In genomic region chr4:145154573-145154972, GRCh38 we compare ENCODE assay signal across 8 cellular contexts. TPM values are rescaled to one million over a fixed set of nuclear protein-coding genes. Genes with fewer than 3 reads are reported as not detected.
DNase-seq lines count a peak whose midpoint lies in the region; ATAC-seq, FAIRE-seq and TF ChIP-seq lines count a peak whose summit lies in the region.

No MANE protein-coding gene starts in this region.

- ATAC-seq in GM18909 (IDR thresholded peaks at IDR 0.05; ENCODE audit: poor library complexity, unreplicated experiment) (peak; percentile 86), HG03196 (IDR thresholded peaks at IDR 0.05; ENCODE audit: unreplicated experiment) (peak; percentile 69), lower lobe of right lung (peak; percentile 27 to 50)

- no peak overlapping the region for H3K27ac ChIP-seq in astrocyte (ENCODE audit: low read depth, low read length)
- no peak overlapping the region for H3K27ac ChIP-seq in lower lobe of right lung
- no peak overlapping the region for H3K27ac ChIP-seq in suprapubic skin

- intact Hi-C loops in lower lobe of right lung (cut with DNase I) = no loop called here

- H3K36me3 Mint-ChIP-seq in astrocyte (ENCODE audit: low read depth, unreplicated experiment) = peaks cover 10% of the 10 kb centered on the region

- FAIRE-seq in astrocyte (lab: Jason Lieb, UNC) = no peak

- no peak overlapping the region for H3K9ac ChIP-seq in astrocyte (ENCODE audit: low read length)

- no peak overlapping the region for H3K4me2 ChIP-seq in astrocyte (ENCODE audit: low read length)

- H3K4me3 ChIP-seq in astrocyte (ENCODE audit: insufficient read depth, low read depth, low read length) (no peak overlapping the region), lower lobe of right lung (no peak overlapping the region), suprapubic skin (no peak overlapping the region)

- TF ChIP-seq EP300 in suprapubic skin (IDR thresholded peaks at IDR 0.05) = no peak

- H3K27me3 Mint-ChIP-seq in astrocyte (ENCODE audit: low read depth, unreplicated experiment) = no peaks in the 10 kb centered on the region

- no peaks in the 10 kb centered on the region for H3K4me1 Mint-ChIP-seq in astrocyte (ENCODE audit: low read depth, unreplicated experiment)

- H3K9me3 Mint-ChIP-seq in astrocyte (ENCODE audit: unreplicated experiment) = no peaks in the 10 kb centered on the region

- H3K27ac Mint-ChIP-seq in astrocyte (ENCODE audit: unreplicated experiment) = no peak overlapping the region

- 94% methylated on average over 1 of the region's 1 CpG for WGBS in suprapubic skin

- H3K27me3 ChIP-seq in astrocyte (ENCODE audit: insufficient read depth, low read length) (no peaks in the 10 kb centered on the region), lower lobe of right lung (ENCODE audit: low read depth) (no peaks in the 10 kb centered on the region), suprapubic skin (no peaks in the 10 kb centered on the region)

- H3K4me1 ChIP-seq in astrocyte (ENCODE audit: insufficient read depth, low read length) (no peaks in the 10 kb centered on the region), lower lobe of right lung (no peaks in the 10 kb centered on the region), suprapubic skin (no peaks in the 10 kb centered on the region)

- TF ChIP-seq CTCF in astrocyte (IDR thresholded peaks at IDR 0.05; ENCODE audit: insufficient read depth, low read depth, low read length) = peak; percentile 54
- TF ChIP-seq CTCF in lower lobe of right lung (IDR thresholded peaks at IDR 0.05) = peak; percentile 38
- TF ChIP-seq CTCF in suprapubic skin (IDR thresholded peaks at IDR 0.05) = no peak

- DNase-seq in AML-193 (lab: John Stamatoyannopoulos, UW) (peak; percentile 14 to 35), astrocyte (ENCODE audit: low read depth) (peak; percentile 8), lower lobe of right lung (no peak), NCI-H1092 (lab: John Stamatoyannopoulos, UW) (no peak), suprapubic skin (ENCODE audit: low spot score in 2 of 2) (no peak)
- no peak for DNase-seq in stimulated activated CD4-positive, alpha-beta T cell treated with anti-CD3 and anti-CD28 coated beads, Interleukin-2, amount 100 ng/mL, for 24 hours

- H3K9me3 ChIP-seq in astrocyte (ENCODE audit: insufficient read depth, low read depth, low read length) = no peaks in the 10 kb centered on the region
- H3K9me3 ChIP-seq in lower lobe of right lung = no peaks in the 10 kb centered on the region
- H3K9me3 ChIP-seq in suprapubic skin = no peaks in the 10 kb centered on the region

- no peak overlapping the region for H3K4me3 Mint-ChIP-seq in astrocyte (ENCODE audit: unreplicated experiment)

- no peak overlapping the region for H2AFZ ChIP-seq in astrocyte (ENCODE audit: low read depth, low read length)

- peaks cover 14% of the 10 kb centered on the region for H3K79me2 ChIP-seq in astrocyte (ENCODE audit: insufficient read depth, low read length)

- H3K36me3 ChIP-seq in astrocyte (ENCODE audit: insufficient read depth, low read length) = peaks cover 18% of the 10 kb centered on the region
- peaks cover 99% of the 10 kb centered on the region for H3K36me3 ChIP-seq in lower lobe of right lung
- peaks cover 58% of the 10 kb centered on the region for H3K36me3 ChIP-seq in suprapubic skin

- peaks cover 3% of the 10 kb centered on the region for H4K20me1 ChIP-seq in astrocyte (ENCODE audit: insufficient read depth, low read length)

- no peak for TF ChIP-seq POLR2A in suprapubic skin (IDR thresholded peaks at IDR 0.05)

RNA-seq across cellular contexts. Expression of gene OTUD4, which starts 25.8 kb away (rescaled TPM):
- total RNA-seq in astrocyte (41.9 and 47.4 TPM in 2 replicates), lower lobe of right lung (53.4 TPM), suprapubic skin (10 to 100 TPM; 31.7 to 43.6 (median 41.2) TPM)

RNA-seq across cellular contexts. Expression of gene ABCE1, which starts 56.5 kb away (rescaled TPM):
- total RNA-seq in astrocyte = 70.7 and 81.1 TPM in 2 replicates
- 35.5 TPM for total RNA-seq in lower lobe of right lung
- 10 to 100 TPM; 70.6 to 87.5 (median 75.8) TPM for total RNA-seq in suprapubic skin

RNA-seq across cellular contexts. Expression of gene ANAPC10, which starts 56.6 kb away (rescaled TPM):
- 19.5 and 21.0 TPM in 2 replicates for total RNA-seq in astrocyte
- 20.5 TPM for total RNA-seq in lower lobe of right lung
- total RNA-seq in suprapubic skin = 10 to 100 TPM; 16.1 to 30.1 (median 24.0) TPM

Comparison
In these comparisons a context has a peak if more than half of its experiments do, and no peak if none do; other contexts are left out.
1. DNase-seq: peak in AML-193 (2 of 2) and astrocyte (single experiment); none in lower lobe of right lung (single experiment), NCI-H1092 (single experiment), stimulated activated CD4-positive, alpha-beta T cell treated with anti-CD3 and anti-CD28 coated beads, Interleukin-2, amount 100 ng/mL, for 24 hours (0 of 2) and suprapubic skin (0 of 2).
2. CTCF ChIP-seq: peak in astrocyte (single experiment) and lower lobe of right lung (single experiment); none in suprapubic skin (0 of 2).
3. Peak in every context shown above with its lines, with median percentiles within 50 percentile points of each other: ATAC-seq.